In genomic region chr12:48183876-48184548, GRCh38 we compare ENCODE assay signal across 8 cellular contexts. TPM values are rescaled to one million over a fixed set of nuclear protein-coding genes. Genes with fewer than 3 reads are reported as not detected.
DNase-seq lines count a peak whose midpoint lies in the region; ATAC-seq and TF ChIP-seq lines count a peak whose summit lies in the region.

No MANE protein-coding gene starts in this region.

- H3K36me3 ChIP-seq in upper lobe of left lung: no peaks in the 10 kb centered on the region

- H3K27me3 ChIP-seq in HL-60 (ENCODE audit: insufficient read depth, poor library complexity, severe bottlenecking) (peaks cover 35% of the 10 kb centered on the region), upper lobe of left lung (peaks cover 0 to 20% (median 13%) of the 10 kb centered on the region in 4 donors)

- peaks cover 16 to 26% (median 21%) of the 10 kb centered on the region in 4 donors for H3K4me1 ChIP-seq in upper lobe of left lung

- ATAC-seq in upper lobe of left lung (ENCODE audit: low FRiP score in 2 of 2) (peak in 1 of 2 donors; percentile 33), HG03460 (IDR thresholded peaks at IDR 0.05; ENCODE audit: unreplicated experiment) (no peak), GM21737 (IDR thresholded peaks at IDR 0.05; ENCODE audit: unreplicated experiment) (no peak)

- intact Hi-C loops in lower leg skin (cut with DNase I; ENCODE audit: low total_unique reads): no loop called here

- H3K4me3 ChIP-seq in AG10803 (ENCODE audit: low read length) (peak overlapping the region; percentile 77), HL-60 (replicated peaks; ENCODE audit: insufficient read depth, low read length) (peak overlapping the region; percentile 45), lower leg skin (ENCODE audit: low read depth, poor library complexity, severe bottlenecking) (peak overlapping the region; percentile 16), upper lobe of left lung (peak overlapping the region; percentile 37 to 85 (median 62))

- WGBS in lower leg skin, 2 donors: 3 to 6% methylated on average over 31 to 49 of the region's 61 CpGs
- WGBS in upper lobe of left lung, 2 donors: 3% methylated on average over 12 to 21 of the region's 61 CpGs

- H3K9me3 ChIP-seq in upper lobe of left lung: no peaks in the 10 kb centered on the region

- no peak for TF ChIP-seq EP300 in upper lobe of left lung (IDR thresholded peaks at IDR 0.05)

- H3K27ac ChIP-seq in HL-60 (replicated peaks): no peak overlapping the region
- peak overlapping the region in 2 of 4 donors; percentile 24 to 41 for H3K27ac ChIP-seq in upper lobe of left lung

- TF ChIP-seq CTCF in AG10803 (conservative IDR thresholded peaks at IDR 0.05; ENCODE audit: low read length): no peak; the same call in 1 of the 2 replicates
- no peak for TF ChIP-seq CTCF in HL-60 (IDR thresholded peaks at IDR 0.05; ENCODE audit: insufficient read depth, low read length)
- no peak for TF ChIP-seq CTCF in lower leg skin (IDR thresholded peaks at IDR 0.05)
- TF ChIP-seq CTCF in upper lobe of left lung (IDR thresholded peaks at IDR 0.05): no peak

- DNase-seq in AG10803 (ENCODE audit: low read depth) (no peak), HL-60 (ENCODE audit: low read depth in 1 of 2, low spot score in 1 of 2) (no peak), astrocyte of the hippocampus (ENCODE audit: low read depth, low spot score) (peak; percentile 11), lower leg skin (ENCODE audit: low spot score in 2 of 2) (no peak), upper lobe of left lung (peak in 1 of 2 donors; percentile 81), DMS153 (lab: John Stamatoyannopoulos, UW) (no peak)

- TF ChIP-seq POLR2A in lower leg skin (IDR thresholded peaks at IDR 0.05): no peak
- no peak for TF ChIP-seq POLR2A in upper lobe of left lung (IDR thresholded peaks at IDR 0.05)

RNA-seq across cellular contexts. Expression of gene CCDC184, which starts 0.6 kb away (rescaled TPM):
- under 1 TPM in 3 of 4 donors, not detected in 1; 0.13 to 0.36 (median 0.22) TPM for total RNA-seq in lower leg skin
- total RNA-seq in upper lobe of left lung: 1 to 10 TPM in 2 of 6 donors, under 1 TPM in 4; 0.17 to 1.3 (median 0.93) TPM

RNA-seq across cellular contexts. Expression of gene OR10AD1, which starts 19.1 kb away (rescaled TPM):
- not detected for total RNA-seq in lower leg skin
- total RNA-seq in upper lobe of left lung: not detected

RNA-seq across cellular contexts. Expression of gene ASB8, which starts 26.7 kb away (rescaled TPM):
- total RNA-seq in lower leg skin (10 to 100 TPM; 26.5 to 31.0 (median 27.9) TPM), upper lobe of left lung (10 to 100 TPM; 17.8 to 36.5 (median 30.6) TPM)

Comparison
In these comparisons a context has a peak if more than half of its experiments do, and no peak if none do; other contexts are left out.
1. H3K4me3 ChIP-seq: peak in every context shown above with its lines; median percentile 77 in AG10803; 62 in upper lobe of left lung; 45 in HL-60; 16 in lower leg skin.